Comparison of ENCODE assay signal across 9 cellular contexts in the genomic region with DNA sequence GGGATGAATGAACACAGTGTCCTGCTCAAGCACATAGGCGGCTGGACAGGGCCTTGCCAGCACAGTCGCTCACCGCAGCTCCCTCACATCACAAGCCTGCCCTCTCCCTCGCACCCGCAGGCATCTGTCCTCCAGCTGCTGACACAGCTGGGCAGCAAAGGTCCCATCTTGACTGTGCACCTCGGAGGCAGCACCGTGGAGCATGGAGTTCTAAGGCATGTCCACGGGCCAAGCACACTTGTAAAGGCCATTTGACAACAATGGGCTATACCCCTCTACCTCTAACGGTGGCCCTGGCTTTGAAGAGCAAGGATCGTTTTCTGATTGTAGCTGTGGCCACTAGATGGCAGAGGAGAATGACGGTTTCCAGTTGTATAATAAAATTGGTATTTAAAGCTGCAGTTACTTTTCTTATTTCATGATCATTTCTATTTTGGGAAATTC. TPM values are rescaled to one million over a fixed set of nuclear protein-coding genes. Genes with fewer than 3 reads are reported as not detected.
DNase-seq lines count a peak whose midpoint lies in the region; ATAC-seq and TF ChIP-seq lines count a peak whose summit lies in the region.
"Had no signal": no experiment of that assay in that cellular context is flagged by ENCODE, and none has a peak within 500 bp of the region (broad histone marks: within the 10 kb centered on the region; RNA-seq: fewer than 3 reads in every experiment).

No MANE protein-coding gene starts in this region.

- TF ChIP-seq CTCF in RWPE1 (conservative IDR thresholded peaks at IDR 0.05; ENCODE audit: low read depth) (peak; percentile 58), esophagus squamous epithelium (IDR thresholded peaks at IDR 0.05) (peak in 5 of 6 experiments; percentile 29 to 59 (median 47)), nephron progenitor cell (IDR thresholded peaks at IDR 0.05) (peak; percentile 61)

- POLR2A ChIA-PET in RWPE1 (lab: Yijun Ruan, JAX; ENCODE audit: low non-redundant PET), result no interaction called here

- 25 to 30% methylated on average over 4 to 10 of the region's 11 CpGs for WGBS in esophagus squamous epithelium, 2 donors

- peak; percentile 32 for ATAC-seq in GM21529 (IDR thresholded peaks at IDR 0.05; ENCODE audit: unreplicated experiment)
- no peak for ATAC-seq in HG03108 (IDR thresholded peaks at IDR 0.05; ENCODE audit: unreplicated experiment)
- ATAC-seq in GM21526 (IDR thresholded peaks at IDR 0.05; ENCODE audit: low FRiP score, unreplicated experiment), result no peak
- no peak for ATAC-seq in GM19452 (IDR thresholded peaks at IDR 0.05; ENCODE audit: unreplicated experiment)

- H3K4me3 ChIP-seq in esophagus squamous epithelium, result no peak overlapping the region

- no peaks in the 10 kb centered on the region for H3K36me3 ChIP-seq in esophagus squamous epithelium

- peaks cover 0 to 16% (median 0%) of the 10 kb centered on the region in 3 donors for H3K4me1 ChIP-seq in esophagus squamous epithelium

- CTCF ChIA-PET in RWPE1 (lab: Yijun Ruan, JAX), result interaction anchor here (0.5 to 0.8 kb wide), 4 partner anchors 8 to 252 kb away, joined by 3 to 4 read pairs (median 4); no protein-coding TSS in a partner anchor

- peaks cover 4% of the 10 kb centered on the region for H3K27me3 Mint-ChIP-seq in nephron progenitor cell (ENCODE audit: low read depth, poor library complexity)

- no peak overlapping the region for H3K27ac Mint-ChIP-seq in nephron progenitor cell

- H3K9me3 ChIP-seq in esophagus squamous epithelium, result no peaks in the 10 kb centered on the region

- peaks cover 28% of the 10 kb centered on the region for H3K36me3 Mint-ChIP-seq in nephron progenitor cell (ENCODE audit: low read depth)

- H3K27ac ChIP-seq in RWPE1 (no peak overlapping the region), esophagus squamous epithelium (no peak overlapping the region)

- no peak overlapping the region for H3K4me3 Mint-ChIP-seq in nephron progenitor cell

- TF ChIP-seq POLR2A in esophagus squamous epithelium (IDR thresholded peaks at IDR 0.05), result no peak

- DNase-seq in COLO829 (ENCODE audit: low spot score), result peak; percentile 74
- peak; percentile 26 for DNase-seq in RWPE1 (ENCODE audit: low spot score)
- DNase-seq in esophagus squamous epithelium (lab: John Stamatoyannopoulos, UW), result no peak
- peak; percentile 21 for DNase-seq in nephron progenitor cell

- intact Hi-C loops in esophagus squamous epithelium (cut with DNase I), result loop anchor here (10.0 kb wide), 1 partner anchor 464 kb away; no protein-coding TSS in a partner anchor

- no peaks in the 10 kb centered on the region for H3K9me3 Mint-ChIP-seq in nephron progenitor cell

- peaks cover 46% of the 10 kb centered on the region for H3K4me1 Mint-ChIP-seq in nephron progenitor cell

- H3K27me3 ChIP-seq in esophagus squamous epithelium, result no peaks in the 10 kb centered on the region

RNA-seq across cellular contexts. Expression of a gene that starts 53.8 kb away (rescaled TPM):
- under 1 TPM; 0.09 to 0.53 (median 0.44) TPM for total RNA-seq in esophagus squamous epithelium
- total RNA-seq: mononuclear cell had no signal
